In the genomic region with DNA sequence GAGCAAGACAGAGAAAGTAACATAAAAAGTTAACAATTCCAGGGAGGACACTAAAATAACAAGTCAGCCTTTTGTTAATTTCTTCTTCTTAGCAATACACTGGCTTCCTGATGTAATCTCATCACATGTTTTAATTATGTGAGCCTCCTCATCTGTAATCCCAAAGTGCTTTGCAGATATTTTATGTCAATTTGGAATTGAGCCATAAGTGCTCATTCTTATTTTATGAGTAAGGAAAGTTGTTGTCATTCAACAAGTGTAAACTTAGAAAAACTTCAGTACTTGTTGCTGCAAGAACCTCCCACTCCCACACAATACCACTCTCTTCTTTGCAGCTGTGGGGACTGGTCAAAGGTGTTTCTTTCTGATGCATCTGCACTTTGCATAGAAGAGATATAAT, we compare ENCODE assay signal across 1 cellular context.
A peak's percentile ranks its signal among the peaks of the same experiment; 100 is the strongest.
TF ChIP-seq lines count a peak whose summit lies in the region.

No MANE protein-coding gene starts in this region.

TF ChIP-seq in HEK293, 187 proteins besides CTCF, POLR2A, EP300 and RAD21 (continued from another document):
- TF ChIP-seq, protein P1, sequence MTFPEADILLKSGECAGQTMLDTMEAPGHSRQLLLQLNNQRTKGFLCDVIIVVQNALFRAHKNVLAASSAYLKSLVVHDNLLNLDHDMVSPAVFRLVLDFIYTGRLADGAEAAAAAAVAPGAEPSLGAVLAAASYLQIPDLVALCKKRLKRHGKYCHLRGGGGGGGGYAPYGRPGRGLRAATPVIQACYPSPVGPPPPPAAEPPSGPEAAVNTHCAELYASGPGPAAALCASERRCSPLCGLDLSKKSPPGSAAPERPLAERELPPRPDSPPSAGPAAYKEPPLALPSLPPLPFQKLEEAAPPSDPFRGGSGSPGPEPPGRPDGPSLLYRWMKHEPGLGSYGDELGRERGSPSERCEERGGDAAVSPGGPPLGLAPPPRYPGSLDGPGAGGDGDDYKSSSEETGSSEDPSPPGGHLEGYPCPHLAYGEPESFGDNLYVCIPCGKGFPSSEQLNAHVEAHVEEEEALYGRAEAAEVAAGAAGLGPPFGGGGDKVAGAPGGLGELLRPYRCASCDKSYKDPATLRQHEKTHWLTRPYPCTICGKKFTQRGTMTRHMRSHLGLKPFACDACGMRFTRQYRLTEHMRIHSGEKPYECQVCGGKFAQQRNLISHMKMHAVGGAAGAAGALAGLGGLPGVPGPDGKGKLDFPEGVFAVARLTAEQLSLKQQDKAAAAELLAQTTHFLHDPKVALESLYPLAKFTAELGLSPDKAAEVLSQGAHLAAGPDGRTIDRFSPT (tag by site-specific recombination; IDR thresholded peaks at IDR 0.05) = 0 out of 2 replicates have a peak, but pooled peaks have one; percentile 40
- TF ChIP-seq, protein P2, sequence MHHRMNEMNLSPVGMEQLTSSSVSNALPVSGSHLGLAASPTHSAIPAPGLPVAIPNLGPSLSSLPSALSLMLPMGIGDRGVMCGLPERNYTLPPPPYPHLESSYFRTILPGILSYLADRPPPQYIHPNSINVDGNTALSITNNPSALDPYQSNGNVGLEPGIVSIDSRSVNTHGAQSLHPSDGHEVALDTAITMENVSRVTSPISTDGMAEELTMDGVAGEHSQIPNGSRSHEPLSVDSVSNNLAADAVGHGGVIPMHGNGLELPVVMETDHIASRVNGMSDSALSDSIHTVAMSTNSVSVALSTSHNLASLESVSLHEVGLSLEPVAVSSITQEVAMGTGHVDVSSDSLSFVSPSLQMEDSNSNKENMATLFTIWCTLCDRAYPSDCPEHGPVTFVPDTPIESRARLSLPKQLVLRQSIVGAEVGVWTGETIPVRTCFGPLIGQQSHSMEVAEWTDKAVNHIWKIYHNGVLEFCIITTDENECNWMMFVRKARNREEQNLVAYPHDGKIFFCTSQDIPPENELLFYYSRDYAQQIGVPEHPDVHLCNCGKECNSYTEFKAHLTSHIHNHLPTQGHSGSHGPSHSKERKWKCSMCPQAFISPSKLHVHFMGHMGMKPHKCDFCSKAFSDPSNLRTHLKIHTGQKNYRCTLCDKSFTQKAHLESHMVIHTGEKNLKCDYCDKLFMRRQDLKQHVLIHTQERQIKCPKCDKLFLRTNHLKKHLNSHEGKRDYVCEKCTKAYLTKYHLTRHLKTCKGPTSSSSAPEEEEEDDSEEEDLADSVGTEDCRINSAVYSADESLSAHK (tag by site-specific recombination; IDR thresholded peaks at IDR 0.05) = 0 out of 2 replicates have a peak, but pooled peaks have one; percentile 34
- peak; percentile 97 for TF ChIP-seq SCRT2 (tag by site-specific recombination; IDR thresholded peaks at IDR 0.05)
- peak; percentile 33; the same call in 1 of the 2 replicates for TF ChIP-seq ZFHX2 (tag by site-specific recombination; conservative IDR thresholded peaks at IDR 0.05)
- peak; percentile 95 for TF ChIP-seq WT1 (tag by site-specific recombination; IDR thresholded peaks at IDR 0.05)
- TF ChIP-seq TRIM28 (IDR thresholded peaks at IDR 0.05; ENCODE audit: borderline replicate concordance, low read length) = peak; percentile 36; the same call in 1 of the 2 replicates
- TF ChIP-seq SETDB1 (IDR thresholded peaks at IDR 0.05; ENCODE audit: insufficient read length, low read length) = no peak
- 0 out of 2 replicates have a peak, but pooled peaks have one; percentile 15 for TF ChIP-seq ZNF558 (tag by site-specific recombination; IDR thresholded peaks at IDR 0.05)
- no peak for TF ChIP-seq ZNF555 (tag by site-specific recombination; conservative IDR thresholded peaks at IDR 0.05)
- TF ChIP-seq ZNF660 (tag by site-specific recombination; IDR thresholded peaks at IDR 0.05) = no peak
- no peak for TF ChIP-seq ZNF692 (tag by site-specific recombination; IDR thresholded peaks at IDR 0.05)
- peak; percentile 85 for TF ChIP-seq SCRT1 (tag by site-specific recombination; IDR thresholded peaks at IDR 0.05; ENCODE audit: borderline replicate concordance)
- TF ChIP-seq KLF7 (tag by site-specific recombination; IDR thresholded peaks at IDR 0.05; ENCODE audit: borderline replicate concordance) = no peak
- no peak for TF ChIP-seq ZSCAN30 (tag by site-specific recombination; IDR thresholded peaks at IDR 0.05)
- peak; percentile 46; the same call in 1 of the 2 replicates for TF ChIP-seq ZNF843 (tag by site-specific recombination; IDR thresholded peaks at IDR 0.05)
- no peak for TF ChIP-seq OVOL3 (tag by site-specific recombination; IDR thresholded peaks at IDR 0.05)
- peak; percentile 66 for TF ChIP-seq ZBTB17 (tag by site-specific recombination; IDR thresholded peaks at IDR 0.05)
- TF ChIP-seq, protein P3, sequence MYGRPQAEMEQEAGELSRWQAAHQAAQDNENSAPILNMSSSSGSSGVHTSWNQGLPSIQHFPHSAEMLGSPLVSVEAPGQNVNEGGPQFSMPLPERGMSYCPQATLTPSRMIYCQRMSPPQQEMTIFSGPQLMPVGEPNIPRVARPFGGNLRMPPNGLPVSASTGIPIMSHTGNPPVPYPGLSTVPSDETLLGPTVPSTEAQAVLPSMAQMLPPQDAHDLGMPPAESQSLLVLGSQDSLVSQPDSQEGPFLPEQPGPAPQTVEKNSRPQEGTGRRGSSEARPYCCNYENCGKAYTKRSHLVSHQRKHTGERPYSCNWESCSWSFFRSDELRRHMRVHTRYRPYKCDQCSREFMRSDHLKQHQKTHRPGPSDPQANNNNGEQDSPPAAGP (tag by site-specific recombination; IDR thresholded peaks at IDR 0.05) = no peak
- no peak for TF ChIP-seq ZBTB21 (tag by site-specific recombination; IDR thresholded peaks at IDR 0.05)
- peak; percentile 60 for TF ChIP-seq IKZF3 (tag by site-specific recombination; IDR thresholded peaks at IDR 0.05)
- no peak for TF ChIP-seq ZNF548 (tag by site-specific recombination; IDR thresholded peaks at IDR 0.05)
- TF ChIP-seq PRDM2 (tag by site-specific recombination; IDR thresholded peaks at IDR 0.05; ENCODE audit: borderline replicate concordance) = no peak
- no peak for TF ChIP-seq ZNF600 (tag by site-specific recombination; IDR thresholded peaks at IDR 0.05)
- TF ChIP-seq ZNF23 (tag by site-specific recombination; IDR thresholded peaks at IDR 0.05; ENCODE audit: borderline replicate concordance) = no peak
- 0 out of 2 replicates have a peak, but pooled peaks have one; percentile 32 for TF ChIP-seq ZNF518A (tag by site-specific recombination; conservative IDR thresholded peaks at IDR 0.05; ENCODE audit: low read depth)
- no peak for TF ChIP-seq ZNF707 (tag by site-specific recombination; IDR thresholded peaks at IDR 0.05)
- TF ChIP-seq ZNF362 (tag by site-specific recombination; IDR thresholded peaks at IDR 0.05) = peak; percentile 25; the same call in 1 of the 2 replicates
- no peak for TF ChIP-seq ZNF239 (tag by site-specific recombination; IDR thresholded peaks at IDR 0.05)
- TF ChIP-seq ZBTB10 (tag by site-specific recombination; IDR thresholded peaks at IDR 0.05) = no peak
- TF ChIP-seq ZNF184 (tag by site-specific recombination; IDR thresholded peaks at IDR 0.05) = peak; percentile 27; the same call in 1 of the 2 replicates
